ENCODE assay signal across 8 cellular contexts in the genomic region with DNA sequence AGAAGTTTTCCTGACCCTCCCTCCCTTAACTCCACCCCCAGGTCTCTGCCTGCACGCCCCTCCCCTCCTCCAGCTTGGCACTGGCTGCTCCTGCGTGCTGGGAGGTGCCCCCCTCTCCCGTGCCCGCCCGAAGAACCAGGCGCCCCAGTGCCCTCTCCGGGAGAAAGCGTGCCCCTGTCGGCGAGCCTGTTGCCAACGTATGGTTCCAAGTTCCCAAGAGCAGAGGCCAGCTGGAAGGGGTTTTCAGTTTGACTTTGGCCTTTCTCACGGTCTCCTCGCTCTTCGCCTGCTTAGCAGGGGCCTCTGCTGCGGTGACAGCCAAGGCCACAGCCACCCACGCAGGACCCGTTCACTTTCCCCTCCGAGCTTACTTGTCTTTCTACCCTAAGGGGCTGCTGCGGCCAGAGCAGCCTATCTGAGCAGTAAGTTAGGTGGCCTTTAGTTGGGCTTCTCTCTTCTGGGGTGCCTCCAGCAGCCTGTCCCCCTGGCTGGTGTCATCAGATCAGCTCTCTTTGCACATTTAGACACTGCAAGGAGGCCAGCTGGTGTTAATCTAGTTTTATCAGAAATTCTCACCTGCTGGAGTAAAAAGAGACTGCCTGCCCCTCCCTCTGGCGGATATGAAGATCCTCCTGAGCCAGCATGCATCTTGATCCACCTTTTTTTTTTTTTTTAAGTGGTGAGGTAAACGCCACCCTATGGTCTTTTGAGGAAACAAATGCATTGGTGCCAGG. TPM values are rescaled to one million over a fixed set of nuclear protein-coding genes. Genes with fewer than 3 reads are reported as not detected.
DNase-seq lines count a peak whose midpoint lies in the region; ATAC-seq, FAIRE-seq and TF ChIP-seq lines count a peak whose summit lies in the region.

No MANE protein-coding gene starts in this region.

- H2AFZ ChIP-seq in keratinocyte (ENCODE audit: control insufficient read depth, low read length) = no peak overlapping the region

- DNase-seq in AG10803 (ENCODE audit: low read depth) = no peak
- peak; percentile 66 for DNase-seq in NCI-H510A (lab: John Stamatoyannopoulos, UW)
- no peak for DNase-seq in brain microvascular endothelial cell
- peak; percentile 1 for DNase-seq in keratinocyte (ENCODE audit: low read depth, low spot score)
- peak; percentile 3 for DNase-seq in stimulated activated CD4-positive, alpha-beta T cell treated with anti-CD3 and anti-CD28 coated beads, Interleukin-1b, Interleukin-23, amount 100 ng/mL, for 48 hours

- peak; percentile 20 for FAIRE-seq in keratinocyte (lab: Jason Lieb, UNC)

- H3K27me3 ChIP-seq in brain microvascular endothelial cell (replicated peaks) (peaks cover 30% of the 10 kb centered on the region), keratinocyte (ENCODE audit: control insufficient read depth, extremely low read depth, insufficient read depth, low read length) (peaks cover 57% of the 10 kb centered on the region)

- no peaks in the 10 kb centered on the region for H3K9me3 ChIP-seq in keratinocyte (ENCODE audit: control insufficient read depth, low read depth, low read length)

- no peaks in the 10 kb centered on the region for H3K9me1 ChIP-seq in keratinocyte (ENCODE audit: control insufficient read depth, extremely low read depth, insufficient read depth, low read length)

- in situ Hi-C loops in brain microvascular endothelial cell (cut with HindIII; ENCODE audit: low pct_ligation_motif_present, low sequenced_read_pairs) = no loop called here

- H3K4me3 ChIP-seq in AG10803 (ENCODE audit: low read length) = no peak overlapping the region
- no peak overlapping the region for H3K4me3 ChIP-seq in brain microvascular endothelial cell (ENCODE audit: low read depth, low read length)
- peak overlapping the region in 1 of 3 experiments; percentile 23 for H3K4me3 ChIP-seq in keratinocyte (ENCODE audit: control insufficient read depth in 2 of 3, extremely low read depth in 1 of 3, insufficient read depth in 2 of 3, low read depth in 1 of 3, low read length in 3 of 3)

- H4K20me1 ChIP-seq in keratinocyte (ENCODE audit: control insufficient read depth, extremely low read depth, insufficient read depth, low read length) = no peaks in the 10 kb centered on the region

- H3K4me1 ChIP-seq in keratinocyte (ENCODE audit: control insufficient read depth, extremely low read depth, insufficient read depth, low read length) = peaks cover 7% of the 10 kb centered on the region

- H3K27ac ChIP-seq in brain microvascular endothelial cell (no peak overlapping the region), keratinocyte (ENCODE audit: control insufficient read depth, insufficient read depth, low read length) (no peak overlapping the region)

- TF ChIP-seq CTCF in AG10803 (conservative IDR thresholded peaks at IDR 0.05; ENCODE audit: low read length) (peak; percentile 20; the same call in 1 of the 2 replicates), brain microvascular endothelial cell (IDR thresholded peaks at IDR 0.05; ENCODE audit: low read depth, low read length, missing control alignments) (peak; percentile 12), keratinocyte (optimal IDR thresholded peaks at IDR 0.05 in 1 of 3, IDR thresholded peaks at IDR 0.05 in 1 of 3, conservative IDR thresholded peaks at IDR 0.05 in 1 of 3; ENCODE audit: extremely low read depth in 1 of 3, insufficient read depth in 2 of 3, low read length in 3 of 3) (peak; percentile 21 to 40 (median 34))

- H3K79me2 ChIP-seq in keratinocyte (ENCODE audit: control insufficient read depth, insufficient read depth, low read length) = no peaks in the 10 kb centered on the region

- no peaks in the 10 kb centered on the region for H3K36me3 ChIP-seq in brain microvascular endothelial cell (replicated peaks)
- H3K36me3 ChIP-seq in keratinocyte (ENCODE audit: control insufficient read depth in 2 of 2, extremely low read depth in 1 of 2, insufficient read depth in 2 of 2, low read length in 2 of 2) = no peaks in the 10 kb centered on the region

- dilution Hi-C loops in keratinocyte (cut with MboI; ENCODE audit: extremely low pct_ligation_motif_present, low sequenced_read_pairs) = no loop called here

- no peak overlapping the region for H3K9ac ChIP-seq in keratinocyte (ENCODE audit: control insufficient read depth, extremely low read depth, insufficient read depth, low read length)

- peak; percentile 48 for ATAC-seq in GM18517 (IDR thresholded peaks at IDR 0.05; ENCODE audit: unreplicated experiment)
- no peak for ATAC-seq in HG02973 (IDR thresholded peaks at IDR 0.05; ENCODE audit: unreplicated experiment)
- no peak for ATAC-seq in GM21447 (IDR thresholded peaks at IDR 0.05; ENCODE audit: unreplicated experiment)

- H3K4me2 ChIP-seq in keratinocyte (ENCODE audit: control insufficient read depth, extremely low read depth, insufficient read depth, low read depth, low read length) = peak overlapping the region; percentile 73

RNA-seq across cellular contexts. Expression of a gene that starts 1.5 kb away (rescaled TPM):
- polyA plus RNA-seq in keratinocyte = 0.01 TPM in 1 of 3 replicates, not detected in the others
- not detected for polyA plus RNA-seq in keratinocyte (2011; ENCODE audit: low read depth)
- not detected in 2 replicates for polyA plus RNA-seq in keratinocyte (2011; cell fraction: cytosol; rRNA removed)
- not detected in 2 replicates for polyA plus RNA-seq in keratinocyte (2011; cell fraction: nucleus; rRNA removed)
- not detected in 2 replicates for polyA plus RNA-seq in keratinocyte (2012; ENCODE audit: low replicate concordance)
- polyA minus RNA-seq in keratinocyte = 0.03 TPM in 1 of 3 replicates, not detected in the others
- not detected for polyA minus RNA-seq in keratinocyte (2011; cell fraction: cytosol; rRNA and poly(A)+ RNA removed)
- not detected in 2 replicates for polyA minus RNA-seq in keratinocyte (2011; cell fraction: nucleus; rRNA and poly(A)+ RNA removed)

Comparison
In these comparisons a context has a peak if more than half of its experiments do, and no peak if none do; other contexts are left out.
1. DNase-seq: peak in NCI-H510A (single experiment), keratinocyte (single experiment) and stimulated activated CD4-positive, alpha-beta T cell treated with anti-CD3 and anti-CD28 coated beads, Interleukin-1b, Interleukin-23, amount 100 ng/mL, for 48 hours (single experiment); none in AG10803 (single experiment) and brain microvascular endothelial cell (single experiment).
2. Peak in every context shown above with its lines, with median percentiles within 50 percentile points of each other: CTCF ChIP-seq.